In the genomic region with DNA sequence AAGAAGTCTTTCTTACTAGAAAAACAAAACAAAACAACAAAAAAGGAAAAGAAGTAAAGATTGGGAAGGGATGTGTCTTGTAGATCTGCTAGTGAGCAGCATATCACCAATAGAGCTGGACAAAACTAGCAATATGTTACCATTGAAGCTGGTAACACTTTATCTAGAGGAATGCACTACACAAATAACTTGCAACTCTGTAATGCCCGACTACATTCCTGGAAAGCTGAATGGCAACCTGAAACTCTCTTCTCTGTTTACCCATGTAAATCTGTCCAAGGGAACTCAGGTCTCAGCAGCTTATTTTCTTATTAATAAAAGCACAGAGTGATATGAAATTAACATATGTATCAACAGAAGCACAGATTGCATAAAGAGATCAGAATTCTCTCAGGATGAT, we compare ENCODE assay signal across 13 cellular contexts.
DNase-seq lines count a peak whose midpoint lies in the region; ATAC-seq and TF ChIP-seq lines count a peak whose summit lies in the region.
"Had no signal": no experiment of that assay in that cellular context is flagged by ENCODE, and none has a peak within 500 bp of the region (broad histone marks: within the 10 kb centered on the region; RNA-seq: fewer than 3 reads in every experiment).

No MANE protein-coding gene starts in this region.

- no TSS peak for BruUV-seq in mammary epithelial cell (replicated peaks; lab: Mats Ljungman, UMichigan)

- H3K27me3 Mint-ChIP-seq in progenitor cell of endocrine pancreas = no peaks in the 10 kb centered on the region

- H3K79me2 ChIP-seq in mammary epithelial cell (ENCODE audit: insufficient read depth, low read length) = no peaks in the 10 kb centered on the region

- H4K20me1 ChIP-seq in mammary epithelial cell (ENCODE audit: insufficient read depth, low read length) = no peaks in the 10 kb centered on the region

- H3K9ac ChIP-seq in mammary epithelial cell (ENCODE audit: insufficient read depth, low read length) = no peak overlapping the region

- H3K27me3 ChIP-seq in mammary epithelial cell (ENCODE audit: insufficient read depth, low read length) (no peaks in the 10 kb centered on the region), upper lobe of left lung (no peaks in the 10 kb centered on the region)

- H3K4me3 ChIP-seq in mammary epithelial cell (replicated peaks in 1 of 3; ENCODE audit: insufficient read depth in 1 of 3, low read depth in 2 of 3, low read length in 3 of 3) (no peak overlapping the region), choroid plexus epithelial cell (ENCODE audit: low read depth, low read length) (no peak overlapping the region), upper lobe of left lung (no peak overlapping the region)

- in situ Hi-C loops in T47D (cut with HindIII; ENCODE audit: low pct_unique_long_range_greater_than_20kb, low sequenced_read_pairs) = no loop called here
- in situ Hi-C loops in mammary epithelial cell (cut with MboI; ENCODE audit: low sequenced_read_pairs in 2 of 2) = no loop called here

- H3K27ac ChIP-seq in mammary epithelial cell (ENCODE audit: insufficient read depth, low read depth, low read length) (no peak overlapping the region), upper lobe of left lung (no peak overlapping the region)
- H3K27ac ChIP-seq: 22Rv1 had no signal

- H3K9me3 ChIP-seq in mammary epithelial cell (replicated peaks; ENCODE audit: insufficient read depth, low read length) (no peaks in the 10 kb centered on the region), upper lobe of left lung (no peaks in the 10 kb centered on the region)

- CTCF ChIA-PET in mammary epithelial cell (lab: Charles Lee; ENCODE audit: low non-redundant PET) = no interaction called here

- peaks cover 15% of the 10 kb centered on the region for H3K9me3 Mint-ChIP-seq in progenitor cell of endocrine pancreas (ENCODE audit: low read depth)

- WGBS in mammary epithelial cell (ENCODE audit: low coverage, missing lambda C conversion rate) = 0% methylated on average over 1 of the region's 1 CpG
- WGBS in upper lobe of left lung, 2 donors = 36 to 46% methylated on average over 1 of the region's 1 CpG

- DNase-seq in T47D (ENCODE audit: low read depth in 1 of 2, low spot score in 1 of 2) (peak; percentile 11 to 19), mammary epithelial cell (no peak), choroid plexus epithelial cell (ENCODE audit: low read depth) (peak; percentile 6), progenitor cell of endocrine pancreas (ENCODE audit: low spot score, unreplicated experiment) (no peak), upper lobe of left lung (no peak), RKO (ENCODE audit: low spot score) (no peak)
- DNase-seq in activated CD4-positive, alpha-beta T cell treated with anti-CD3 and anti-CD28 coated beads for 4 hours = no peak
- DNase-seq: CD8-positive, alpha-beta memory T cell; DMS53; HCEC 1CT had no signal

- H3K4me1 ChIP-seq in mammary epithelial cell (ENCODE audit: insufficient read depth, low read length) (no peaks in the 10 kb centered on the region), upper lobe of left lung (no peaks in the 10 kb centered on the region)

- no peak for ATAC-seq in upper lobe of left lung (ENCODE audit: low FRiP score in 2 of 2)
- no peak for ATAC-seq in GM19397 (IDR thresholded peaks at IDR 0.05; ENCODE audit: unreplicated experiment)

- no peak for TF ChIP-seq POLR2A in upper lobe of left lung (IDR thresholded peaks at IDR 0.05)

- dilution Hi-C loops in mammary epithelial cell (cut with HindIII; ENCODE audit: low sequenced_read_pairs) = no loop called here

- TF ChIP-seq CTCF in mammary epithelial cell (conservative IDR thresholded peaks at IDR 0.05 in 1 of 2, IDR thresholded peaks at IDR 0.05 in 1 of 2; ENCODE audit: extremely low read depth in 1 of 2, insufficient read depth in 1 of 2, low read depth in 1 of 2, low read length in 2 of 2) = no peak
- TF ChIP-seq CTCF in choroid plexus epithelial cell (conservative IDR thresholded peaks at IDR 0.05; ENCODE audit: low read depth, low read length) = no peak
- TF ChIP-seq CTCF in progenitor cell of endocrine pancreas (IDR thresholded peaks at IDR 0.05; ENCODE audit: unreplicated experiment) = no peak
- no peak for TF ChIP-seq CTCF in upper lobe of left lung (IDR thresholded peaks at IDR 0.05)

- H3K36me3 ChIP-seq in mammary epithelial cell (ENCODE audit: insufficient read depth, low read length) (no peaks in the 10 kb centered on the region), upper lobe of left lung (no peaks in the 10 kb centered on the region)

- peak overlapping the region; percentile 92 for H3K27ac Mint-ChIP-seq in progenitor cell of endocrine pancreas
- H3K27ac Mint-ChIP-seq: CD14-positive monocyte; CD8-positive, alpha-beta memory T cell had no signal

- no peak overlapping the region for H2AFZ ChIP-seq in mammary epithelial cell (ENCODE audit: low read depth, low read length)

- no peaks in the 10 kb centered on the region for H3K36me3 Mint-ChIP-seq in progenitor cell of endocrine pancreas (ENCODE audit: insufficient read depth)
- H3K36me3 Mint-ChIP-seq: CD14-positive monocyte; CD8-positive, alpha-beta memory T cell had no signal

- H3K4me2 ChIP-seq in mammary epithelial cell (ENCODE audit: insufficient read depth, low read depth, low read length) = no peak overlapping the region

- intact Hi-C loops in mammary epithelial cell (cut with micrococcal nuclease) = no loop called here

- H3K4me1 Mint-ChIP-seq in progenitor cell of endocrine pancreas (ENCODE audit: low read depth) = peaks cover 23% of the 10 kb centered on the region
- H3K4me1 Mint-ChIP-seq: CD14-positive monocyte; CD8-positive, alpha-beta memory T cell had no signal

- TF ChIP-seq EP300 in upper lobe of left lung (IDR thresholded peaks at IDR 0.05) = no peak

- H3K4me3 Mint-ChIP-seq in progenitor cell of endocrine pancreas (ENCODE audit: low read depth) = no peak overlapping the region
- H3K4me3 Mint-ChIP-seq: CD14-positive monocyte; CD8-positive, alpha-beta memory T cell had no signal

Comparison
In these comparisons a context has a peak if more than half of its experiments do, and no peak if none do; other contexts are left out.
1. DNase-seq: peak in T47D (2 of 2) and choroid plexus epithelial cell (single experiment); none in mammary epithelial cell (single experiment), progenitor cell of endocrine pancreas (single experiment), activated CD4-positive, alpha-beta T cell treated with anti-CD3 and anti-CD28 coated beads for 4 hours (0 of 2), upper lobe of left lung (0 of 2) and RKO (single experiment).